In genomic region chr11:96010683-96011082, GRCh38 we compare ENCODE assay signal across 30 cellular contexts.
"Had no signal": no experiment of that assay in that cellular context is flagged by ENCODE, and none has a peak within 500 bp of the region (broad histone marks: within the 10 kb centered on the region; RNA-seq: fewer than 3 reads in every experiment).

No MANE protein-coding gene starts in this region.

- H3K27ac Mint-ChIP-seq: activated naive CD8-positive, alpha-beta T cell treated with anti-CD3 and anti-CD28 coated beads for 36 hours; activated T-cell treated with anti-CD3 and anti-CD28 coated beads, Interleukin-2, amount 50 U/mL, for 72 hours; dendritic cell treated with granulocyte-macrophage colony-stimulating factor and Interleukin-4, amounts not matched to agents 40 ng/mL and 50 ng/mL, for 4 days; immature natural killer cell; mesothelial cell of epicardium; nephron had no signal

- H3K4me2 ChIP-seq: SK-N-SH had no signal

- H3K4me3 Mint-ChIP-seq: activated naive CD8-positive, alpha-beta T cell treated with anti-CD3 and anti-CD28 coated beads for 36 hours; activated T-cell treated with anti-CD3 and anti-CD28 coated beads, Interleukin-2, amount 50 U/mL, for 72 hours; dendritic cell treated with granulocyte-macrophage colony-stimulating factor and Interleukin-4, amounts not matched to agents 40 ng/mL and 50 ng/mL, for 4 days; immature natural killer cell; mesothelial cell of epicardium; nephron had no signal

- H3K36me3 ChIP-seq: cardiac muscle cell, heart right ventricle, left lung, neutrophil, ovary, prostate gland, right atrium auricular region, uterus had no signal

- FAIRE-seq: endometrium had no signal

- H3K4me1 ChIP-seq: prostate gland, right atrium auricular region, testis, uterus had no signal

- H3K27me3 ChIP-seq: cardiac muscle cell, heart right ventricle, left lung, ovary, right atrium auricular region, testis, uterus had no signal

- H3K27me3 Mint-ChIP-seq: activated naive CD8-positive, alpha-beta T cell treated with anti-CD3 and anti-CD28 coated beads for 36 hours; dendritic cell treated with granulocyte-macrophage colony-stimulating factor and Interleukin-4, amounts not matched to agents 40 ng/mL and 50 ng/mL, for 4 days had no signal

- H3K9me3 ChIP-seq: heart right ventricle, left lung, neutrophil, ovary, prostate gland, right atrium auricular region, SK-N-SH, testis, uterus had no signal

- H3K36me3 Mint-ChIP-seq: immature natural killer cell, mesothelial cell of epicardium had no signal

- DNase-seq: activated CD4-positive, alpha-beta T cell treated with anti-CD3 and anti-CD28 coated beads for 4 hours; activated CD4-positive, alpha-beta T cell treated with anti-CD3 and anti-CD28 coated beads, Interleukin-2, amount 50 U/mL, for 48 hours; activated CD8-positive, alpha-beta memory T cell treated with anti-CD3 and anti-CD28 coated beads, Interleukin-2, amount 50 U/mL, for 48 hours; activated effector memory CD4-positive, alpha-beta T cell treated with anti-CD3 and anti-CD28 coated beads, Interleukin-2, amount 50 U/mL, for 16 hours; activated naive CD8-positive, alpha-beta T cell treated with anti-CD3 and anti-CD28 coated beads for 36 hours; activated T-cell treated with anti-CD3 and anti-CD28 coated beads, Interleukin-2, amount 50 U/mL, for 72 hours; amygdala; effector CD4-positive, alpha-beta T cell; foreskin fibroblast; heart right ventricle; immature natural killer cell; kidney glomerular epithelial cell; left lung; mammary epithelial cell; ovary; SK-N-SH; stimulated activated CD4-positive, alpha-beta T cell treated with anti-CD3 and anti-CD28 coated beads, Interleukin-12 subunit alpha, Interleukin-12 subunit beta, amount 100 ng/mL, for 4 hours; stimulated activated CD4-positive, alpha-beta T cell treated with anti-CD3 and anti-CD28 coated beads, Interleukin-4, amount 100 ng/mL, for 4 hours; testis; trophoblast cell; uterus; WERI-Rb-1 had no signal

- H3K27ac ChIP-seq: cardiac muscle cell, left lung, neutrophil, ovary, prostate gland, right atrium auricular region, testis, WERI-Rb-1 had no signal

- H3K9me3 Mint-ChIP-seq: activated naive CD8-positive, alpha-beta T cell treated with anti-CD3 and anti-CD28 coated beads for 36 hours; activated T-cell treated with anti-CD3 and anti-CD28 coated beads, Interleukin-2, amount 50 U/mL, for 72 hours; dendritic cell treated with granulocyte-macrophage colony-stimulating factor and Interleukin-4, amounts not matched to agents 40 ng/mL and 50 ng/mL, for 4 days; immature natural killer cell; mesothelial cell of epicardium; nephron had no signal

- H3K9me2 ChIP-seq: SK-N-SH had no signal

- H3K4me3 ChIP-seq: cardiac muscle cell, heart right ventricle, left lung, ovary, prostate gland, right atrium auricular region, testis, uterus had no signal

- ATAC-seq: activated T-cell treated with anti-CD3 and anti-CD28 coated beads, Interleukin-2, amount 50 U/mL, for 72 hours; heart right ventricle; left lung had no signal
